1 cellular context compared by ENCODE assay signal in genomic region chr9:124302921-124303320, GRCh38.
TF ChIP-seq lines count a peak whose summit lies in the region.

No MANE protein-coding gene starts in this region.

TF ChIP-seq in H1, 55 proteins besides CTCF, POLR2A, EP300 and RAD21:
- TF ChIP-seq CREB1 (IDR thresholded peaks at IDR 0.05) (no peak), HDAC2 (IDR thresholded peaks at IDR 0.05; ENCODE audit: borderline replicate concordance in 1 of 2, low read depth in 2 of 2, low read length in 2 of 2) (no peak), CBX8 (IDR thresholded peaks at IDR 0.05; ENCODE audit: borderline replicate concordance, low read depth, low read length) (no peak), JUND (IDR thresholded peaks at IDR 0.05; ENCODE audit: low read length) (no peak), JUN (IDR thresholded peaks at IDR 0.05; ENCODE audit: low read depth, low read length) (no peak), SIN3A (conservative IDR thresholded peaks at IDR 0.05 in 1 of 2, IDR thresholded peaks at IDR 0.05 in 1 of 2; ENCODE audit: low read depth in 1 of 2, low read length in 2 of 2) (no peak), POU5F1 (IDR thresholded peaks at IDR 0.05; ENCODE audit: low read depth, low read length) (no peak), GTF2F1 (IDR thresholded peaks at IDR 0.05; ENCODE audit: borderline replicate concordance, low read depth, low read length) (no peak), EZH2 (IDR thresholded peaks at IDR 0.05; ENCODE audit: low read depth, low read length, severe bottlenecking) (no peak), E2F6 (IDR thresholded peaks at IDR 0.05) (no peak), FOSL1 (IDR thresholded peaks at IDR 0.05; ENCODE audit: insufficient read depth, low read depth, low read length) (no peak), ATF3 (IDR thresholded peaks at IDR 0.05; ENCODE audit: insufficient read depth, low read depth, low read length) (no peak)
